Comparison of ENCODE assay signal across 28 cellular contexts in genomic region chr3:64863811-64864210, GRCh38.
"Had no signal": no experiment of that assay in that cellular context is flagged by ENCODE, and none has a peak within 500 bp of the region (broad histone marks: within the 10 kb centered on the region; RNA-seq: fewer than 3 reads in every experiment).

No MANE protein-coding gene starts in this region.

- H3K4me3 ChIP-seq: adrenal gland, ascending aorta, colonic mucosa, hepatocyte, left lung, lung, sigmoid colon, smooth muscle cell, testis, uterus had no signal

- H3K27me3 Mint-ChIP-seq: activated B cell treated with CpG ODN at 0.5 μM for 24 hours; activated naive CD8-positive, alpha-beta T cell; natural killer cell treated with Interleukin-12 subunit alpha and Interleukin-12 subunit beta and Interleukin-15 and Interleukin-18, amount 100 ng/mL, for 72 hours; stimulated activated memory B cell treated with anti-CD40 and anti-IgM and Interleukin-4, amounts not matched to agents 10 μg/mL and 1 μg/mL and 100 μg/mL, for 72 hours had no signal

- DNase-seq: activated B cell treated with CpG ODN at 0.5 μM for 24 hours; activated CD4-positive, alpha-beta T cell treated with anti-CD3 and anti-CD28 coated beads for 4 hours; activated CD4-positive, alpha-beta T cell treated with anti-CD3 and anti-CD28 coated beads, Interleukin-2, amount 50 U/mL, for 48 hours; activated CD8-positive, alpha-beta memory T cell treated with anti-CD3 and anti-CD28 coated beads, Interleukin-2, amount 50 U/mL, for 48 hours; activated naive CD4-positive, alpha-beta T cell; activated T-cell treated with anti-CD3 and anti-CD28 coated beads, Interleukin-2, amount 50 U/mL, for 4 hours; adrenal gland; central memory CD4-positive, alpha-beta T cell; colonic mucosa; foreskin fibroblast; immature natural killer cell; left lung; occipital lobe; sigmoid colon; stimulated activated CD4-positive, alpha-beta T cell treated with anti-CD3 and anti-CD28 coated beads, Interleukin-15, amount 100 ng/mL, for 24 hours; T1000; testis; trophoblast cell; uterus had no signal

- H3K9me3 ChIP-seq: adrenal gland, ascending aorta, colonic mucosa, left lung, sigmoid colon, testis, uterus had no signal

- ATAC-seq: activated T-cell treated with anti-CD3 and anti-CD28 coated beads, Interleukin-2, amount 50 U/mL, for 4 hours; left lung; natural killer cell treated with Interleukin-12 subunit alpha and Interleukin-12 subunit beta and Interleukin-15 and Interleukin-18, amount 100 ng/mL, for 72 hours; stimulated activated memory B cell treated with anti-CD40 and anti-IgM and Interleukin-4, amounts not matched to agents 10 μg/mL and 1 μg/mL and 100 μg/mL, for 72 hours had no signal

- H3K4me1 ChIP-seq: ascending aorta, testis had no signal

- H3K4me1 Mint-ChIP-seq: activated B cell treated with CpG ODN at 0.5 μM for 24 hours; stimulated activated memory B cell treated with anti-CD40 and anti-IgM and Interleukin-4, amounts not matched to agents 10 μg/mL and 1 μg/mL and 100 μg/mL, for 72 hours had no signal

- H3K27me3 ChIP-seq: adrenal gland, ascending aorta, colonic mucosa, hepatocyte, left lung, sigmoid colon, testis, uterus had no signal

- H3K27ac Mint-ChIP-seq: activated B cell treated with CpG ODN at 0.5 μM for 24 hours; activated naive CD8-positive, alpha-beta T cell; activated T-helper 2 cell treated with anti-CD3 and anti-CD28 coated beads, Interferon-gamma antibody, Interleukin-2, Interleukin-4, amounts not matched to agents 10 μg/mL and 5 μg/mL and 100 μg/mL, durations not matched to agents 14 hours and 24 hours and 36 hours; immature natural killer cell; natural killer cell treated with Interleukin-12 subunit alpha and Interleukin-12 subunit beta and Interleukin-15 and Interleukin-18, amount 100 ng/mL, for 72 hours; stimulated activated memory B cell treated with anti-CD40 and anti-IgM and Interleukin-4, amounts not matched to agents 10 μg/mL and 1 μg/mL and 100 μg/mL, for 72 hours; T-helper 1 cell treated with Interleukin-12 subunit alpha and Interleukin-12 subunit beta and Interleukin-4 antibody, amounts not matched to agents 30 μg/mL and 1 μg/mL, for 36 hours had no signal

- H3K4me3 Mint-ChIP-seq: activated B cell treated with CpG ODN at 0.5 μM for 24 hours; activated naive CD8-positive, alpha-beta T cell; activated T-cell treated with anti-CD3 and anti-CD28 coated beads, Interleukin-2, amount 50 U/mL, for 4 hours; immature natural killer cell; natural killer cell treated with Interleukin-12 subunit alpha and Interleukin-12 subunit beta and Interleukin-15 and Interleukin-18, amount 100 ng/mL, for 72 hours; stimulated activated memory B cell treated with anti-CD40 and anti-IgM and Interleukin-4, amounts not matched to agents 10 μg/mL and 1 μg/mL and 100 μg/mL, for 72 hours; T-helper 1 cell treated with Interleukin-12 subunit alpha and Interleukin-12 subunit beta and Interleukin-4 antibody, amounts not matched to agents 30 μg/mL and 1 μg/mL, for 36 hours had no signal

- H3K36me3 ChIP-seq: adrenal gland, ascending aorta, colonic mucosa, left lung, uterus had no signal

- H3K27ac ChIP-seq: adrenal gland, ascending aorta, colonic mucosa, hepatocyte, left lung, sigmoid colon, testis, uterus had no signal

- H3K36me3 Mint-ChIP-seq: activated naive CD8-positive, alpha-beta T cell; stimulated activated memory B cell treated with anti-CD40 and anti-IgM and Interleukin-4, amounts not matched to agents 10 μg/mL and 1 μg/mL and 100 μg/mL, for 72 hours had no signal
